Comparison of ENCODE assay signal across 10 cellular contexts in genomic region chr1:185244015-185244747, GRCh38.
A peak's percentile ranks its signal among the peaks of the same experiment; 100 is the strongest.
DNase-seq lines count a peak whose midpoint lies in the region; ATAC-seq and TF ChIP-seq lines count a peak whose summit lies in the region.
"Had no signal": no experiment of that assay in that cellular context is flagged by ENCODE, and none has a peak within 500 bp of the region (broad histone marks: within the 10 kb centered on the region; RNA-seq: fewer than 3 reads in every experiment).

No MANE protein-coding gene starts in this region.

- H3K4me3 Mint-ChIP-seq in HFFc6 (no peak overlapping the region), GM23338 (no peak overlapping the region)
- H3K4me3 Mint-ChIP-seq in activated CD4-positive, alpha-beta memory T cell treated with anti-CD3 and anti-CD28 coated beads for 36 hours = no peak overlapping the region

- H3K9me3 ChIP-seq in fibroblast of lung (ENCODE audit: control insufficient read depth, insufficient read depth, low read depth, low read length) = no peaks in the 10 kb centered on the region

- TF ChIP-seq CTCF in HFFc6 (IDR thresholded peaks at IDR 0.05) (no peak), fibroblast of lung (conservative IDR thresholded peaks at IDR 0.05 in 1 of 2, IDR thresholded peaks at IDR 0.05 in 1 of 2; ENCODE audit: low read depth in 1 of 2, low read length in 2 of 2) (no peak), GM23338 (conservative IDR thresholded peaks at IDR 0.05; ENCODE audit: low read depth in 2 of 2) (no peak)

- H3K27me3 ChIP-seq in fibroblast of lung (ENCODE audit: control insufficient read depth, insufficient read depth, low read length) (no peaks in the 10 kb centered on the region), GM23338 (ENCODE audit: insufficient read depth) (no peaks in the 10 kb centered on the region)

- intact Hi-C loops in activated CD4-positive, alpha-beta memory T cell treated with anti-CD3 and anti-CD28 coated beads for 36 hours (cut with micrococcal nuclease) = loop anchor here (5.0 kb wide), 1 partner anchor 38 kb away; no protein-coding TSS in a partner anchor

- 0 out of 2 replicates have a peak overlapping the region, but pooled peaks have one; percentile 21 for H3K27ac Mint-ChIP-seq in HFFc6
- no peak overlapping the region for H3K27ac Mint-ChIP-seq in activated CD4-positive, alpha-beta memory T cell treated with anti-CD3 and anti-CD28 coated beads for 36 hours
- no peak overlapping the region for H3K27ac Mint-ChIP-seq in GM23338

- no peak overlapping the region for H3K4me2 ChIP-seq in fibroblast of lung (ENCODE audit: extremely low read depth, insufficient read depth, low read length)
- no peak overlapping the region for H3K4me2 ChIP-seq in GM23338

- ATAC-seq in GM23338 = no peak

- H3K27me3 Mint-ChIP-seq in HFFc6 (ENCODE audit: insufficient read depth) (0 out of 2 replicates have a peak, but pooled peaks cover 2% of the 10 kb centered on the region), GM23338 (ENCODE audit: insufficient read depth, low read depth, poor library complexity) (peaks cover under 1% of the 10 kb centered on the region)
- no peaks in the 10 kb centered on the region for H3K27me3 Mint-ChIP-seq in activated CD4-positive, alpha-beta memory T cell treated with anti-CD3 and anti-CD28 coated beads for 36 hours

- H3K36me3 Mint-ChIP-seq in HFFc6 (ENCODE audit: low read depth) = no peaks in the 10 kb centered on the region
- no peaks in the 10 kb centered on the region for H3K36me3 Mint-ChIP-seq in activated CD4-positive, alpha-beta memory T cell treated with anti-CD3 and anti-CD28 coated beads for 36 hours
- no peaks in the 10 kb centered on the region for H3K36me3 Mint-ChIP-seq in GM23338 (ENCODE audit: low read depth)

- no peaks in the 10 kb centered on the region for H3K9me3 Mint-ChIP-seq in HFFc6
- H3K9me3 Mint-ChIP-seq in activated CD4-positive, alpha-beta memory T cell treated with anti-CD3 and anti-CD28 coated beads for 36 hours = no peaks in the 10 kb centered on the region
- H3K9me3 Mint-ChIP-seq in GM23338 = no peaks in the 10 kb centered on the region

- H3K9me2 ChIP-seq in GM23338 (ENCODE audit: insufficient read depth) = no peaks in the 10 kb centered on the region

- H3K27ac ChIP-seq in fibroblast of lung (ENCODE audit: insufficient read depth, low read length) (no peak overlapping the region), GM23338 (ENCODE audit: low read depth) (no peak overlapping the region)

- H3K9ac ChIP-seq in fibroblast of lung (ENCODE audit: insufficient read depth, low read length) = no peak overlapping the region

- no peak overlapping the region for H2AFZ ChIP-seq in fibroblast of lung (ENCODE audit: low read length)
- H2AFZ ChIP-seq in GM23338 = no peak overlapping the region

- DNase-seq in HFFc6 (peak; percentile 83), fibroblast of lung (ENCODE audit: low read depth in 2 of 2) (peak; percentile 71 to 91), inferior parietal cortex (ENCODE audit: extremely low spot score) (no peak), GM23338 (ENCODE audit: low spot score) (no peak), 8988T (no peak), NCI-H1105 (lab: John Stamatoyannopoulos, UW) (no peak)
- peak; percentile 79 for DNase-seq in activated CD4-positive, alpha-beta memory T cell treated with anti-CD3 and anti-CD28 coated beads for 36 hours
- peak; percentile 17 for DNase-seq in stimulated activated CD8-positive, alpha-beta memory T cell treated with anti-CD3 and anti-CD28 coated beads, Interleukin-12 subunit alpha, Interleukin-12 subunit beta, amount 100 ng/mL, for 1 hour (ENCODE audit: low read depth)
- DNase-seq: amygdala, NCI-H748 treated with DMSO at 0.1 percent for 48 hours had no signal

- no peaks in the 10 kb centered on the region for H3K36me3 ChIP-seq in fibroblast of lung (ENCODE audit: control insufficient read depth, insufficient read depth, low read length)
- no peaks in the 10 kb centered on the region for H3K36me3 ChIP-seq in GM23338 (ENCODE audit: insufficient read depth)

- no peaks in the 10 kb centered on the region for H3F3A ChIP-seq in GM23338 (replicated peaks; ENCODE audit: low read depth)

- H3K4me1 Mint-ChIP-seq in HFFc6 (ENCODE audit: low read depth) = peaks cover 32% of the 10 kb centered on the region
- peaks cover 27% of the 10 kb centered on the region for H3K4me1 Mint-ChIP-seq in activated CD4-positive, alpha-beta memory T cell treated with anti-CD3 and anti-CD28 coated beads for 36 hours (ENCODE audit: low read depth)
- peaks cover 2% of the 10 kb centered on the region; the same call in 1 of the 3 replicates for H3K4me1 Mint-ChIP-seq in GM23338

- H3K4me1 ChIP-seq in fibroblast of lung (ENCODE audit: control insufficient read depth, extremely low read depth, insufficient read depth, low read length) (no peaks in the 10 kb centered on the region), GM23338 (ENCODE audit: insufficient read depth) (peaks cover 2% of the 10 kb centered on the region; the same call in 1 of the 2 replicates)

- H4K20me1 ChIP-seq in fibroblast of lung (ENCODE audit: control insufficient read depth, extremely low read depth, insufficient read depth, low read length) (no peaks in the 10 kb centered on the region), GM23338 (replicated peaks; ENCODE audit: insufficient read depth) (no peaks in the 10 kb centered on the region)

- H3K79me2 ChIP-seq in fibroblast of lung (ENCODE audit: control insufficient read depth, insufficient read depth, low read length) = no peaks in the 10 kb centered on the region
- H3K79me2 ChIP-seq in GM23338 (replicated peaks; ENCODE audit: insufficient read depth) = no peaks in the 10 kb centered on the region

- POLR2A ChIA-PET in activated CD4-positive, alpha-beta memory T cell treated with anti-CD3 and anti-CD28 coated beads for 36 hours (lab: Charles Lee) = no interaction called here

- CTCF ChIA-PET in activated CD4-positive, alpha-beta memory T cell treated with anti-CD3 and anti-CD28 coated beads for 36 hours (lab: Charles Lee) = interaction anchor here (0.7 to 1.4 kb wide), 2 partner anchors 352 to 437 kb away, joined by 3 read pairs; no protein-coding TSS in a partner anchor

- H3K4me3 ChIP-seq in fibroblast of lung (replicated peaks in 1 of 4; ENCODE audit: control extremely low read depth in 1 of 4, insufficient read depth in 1 of 4, low read depth in 3 of 4, low read length in 4 of 4) (no peak overlapping the region), GM23338 (no peak overlapping the region)

TF ChIP-seq in GM23338, 12 proteins besides CTCF, POLR2A, EP300 and RAD21 (continues in another document):
- no peak for TF ChIP-seq STAT1 (IDR thresholded peaks at IDR 0.05; ENCODE audit: unreplicated experiment)
- TF ChIP-seq EZH2phosphoT487 (IDR thresholded peaks at IDR 0.05; ENCODE audit: unreplicated experiment) = no peak
- TF ChIP-seq JUNB (IDR thresholded peaks at IDR 0.05; ENCODE audit: unreplicated experiment) = no peak
- no peak for TF ChIP-seq NANOG (IDR thresholded peaks at IDR 0.05; ENCODE audit: borderline replicate concordance)
- TF ChIP-seq POLR2AphosphoS5 (IDR thresholded peaks at IDR 0.05; ENCODE audit: low read depth) = no peak
- TF ChIP-seq ZNF331 (CRISPR knock-in tag; IDR thresholded peaks at IDR 0.05; ENCODE audit: low read depth) = no peak
- TF ChIP-seq ZNF114 (CRISPR knock-in tag; IDR thresholded peaks at IDR 0.05) = no peak
- TF ChIP-seq CREB1 (CRISPR knock-in tag; IDR thresholded peaks at IDR 0.05; ENCODE audit: low read depth) = no peak

Comparison
In these comparisons a context has a peak if more than half of its experiments do, and no peak if none do; other contexts are left out.
1. DNase-seq: peak in HFFc6 (single experiment), activated CD4-positive, alpha-beta memory T cell treated with anti-CD3 and anti-CD28 coated beads for 36 hours (single experiment), fibroblast of lung (2 of 2) and stimulated activated CD8-positive, alpha-beta memory T cell treated with anti-CD3 and anti-CD28 coated beads, Interleukin-12 subunit alpha, Interleukin-12 subunit beta, amount 100 ng/mL, for 1 hour (single experiment); none in inferior parietal cortex (single experiment), GM23338 (single experiment), 8988T (single experiment) and NCI-H1105 (single experiment).